23 cellular contexts compared by ENCODE assay signal in the genomic region with DNA sequence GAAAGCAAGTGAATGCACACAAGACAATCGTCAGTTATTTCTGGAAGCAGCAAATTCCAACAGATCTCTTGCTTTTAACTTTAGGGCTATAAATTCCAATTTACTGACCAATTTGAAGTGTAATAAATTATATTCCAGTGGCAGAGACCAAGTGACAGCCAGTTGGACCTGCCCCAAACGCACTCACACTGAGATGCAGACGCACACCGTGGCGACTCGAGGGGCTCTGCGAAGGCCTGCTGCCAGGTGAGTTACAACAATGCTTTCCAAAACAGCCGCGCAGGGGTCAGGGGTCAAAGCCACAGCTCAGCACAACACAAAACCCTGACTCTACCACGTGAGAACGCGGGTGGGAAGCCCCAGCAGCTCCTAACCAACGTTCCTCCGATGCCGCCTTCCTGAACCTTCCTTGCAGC.
DNase-seq lines count a peak whose midpoint lies in the region; ATAC-seq, FAIRE-seq and TF ChIP-seq lines count a peak whose summit lies in the region.
"Had no signal": no experiment of that assay in that cellular context is flagged by ENCODE, and none has a peak within 500 bp of the region (broad histone marks: within the 10 kb centered on the region; RNA-seq: fewer than 3 reads in every experiment).

No MANE protein-coding gene starts in this region.

- H3K27ac ChIP-seq in epithelial cell of prostate, result peak overlapping the region; percentile 87
- H3K27ac ChIP-seq: colonic mucosa, parathyroid adenoma had no signal

- H3K4me1 Mint-ChIP-seq in natural killer cell (peaks cover 91 to 92% of the 10 kb centered on the region in 2 donors), progenitor cell of endocrine pancreas (ENCODE audit: low read depth) (peaks cover 40% of the 10 kb centered on the region)
- H3K4me1 Mint-ChIP-seq in natural killer cell treated with Interleukin-12 subunit alpha and Interleukin-12 subunit beta and Interleukin-15 and Interleukin-18, amount 100 ng/mL, for 72 hours (ENCODE audit: low read depth in 2 of 2), result peaks cover 38 to 74% of the 10 kb centered on the region in 2 donors
- H3K4me1 Mint-ChIP-seq: activated CD4-positive, alpha-beta T cell treated with anti-CD3 and anti-CD28 coated beads, Interleukin-2, amount 10 ng/mL, durations not matched to agents 7 days and 5 days; activated naive CD8-positive, alpha-beta T cell treated with anti-CD3 and anti-CD28 coated beads, Interleukin-2, amount 10 ng/mL, durations not matched to agents 7 days and 5 days had no signal

- TF ChIP-seq CTCF in natural killer cell (IDR thresholded peaks at IDR 0.05), result no peak
- no peak for TF ChIP-seq CTCF in progenitor cell of endocrine pancreas (IDR thresholded peaks at IDR 0.05; ENCODE audit: unreplicated experiment)

- no peaks in the 10 kb centered on the region for H3K36me3 Mint-ChIP-seq in natural killer cell
- H3K36me3 Mint-ChIP-seq in natural killer cell treated with Interleukin-12 subunit alpha and Interleukin-12 subunit beta and Interleukin-15 and Interleukin-18, amount 100 ng/mL, for 72 hours, result no peaks in the 10 kb centered on the region
- peaks cover 17% of the 10 kb centered on the region for H3K36me3 Mint-ChIP-seq in progenitor cell of endocrine pancreas (ENCODE audit: insufficient read depth)
- H3K36me3 Mint-ChIP-seq: activated naive CD8-positive, alpha-beta T cell treated with anti-CD3 and anti-CD28 coated beads, Interleukin-2, amount 10 ng/mL, durations not matched to agents 7 days and 5 days had no signal

- intact Hi-C loops in natural killer cell (cut with micrococcal nuclease), result no loop called here
- intact Hi-C loops in sciatic nerve (cut with DNase I), result no loop called here

- no peak for FAIRE-seq in H54 (lab: Jason Lieb, UNC)
- no peak for FAIRE-seq in GM12892 (lab: Jason Lieb, UNC)
- FAIRE-seq: D721Med, islet of Langerhans had no signal

- peak overlapping the region; percentile 78 to 82 for H3K27ac Mint-ChIP-seq in natural killer cell
- H3K27ac Mint-ChIP-seq in natural killer cell treated with Interleukin-12 subunit alpha and Interleukin-12 subunit beta and Interleukin-15 and Interleukin-18, amount 100 ng/mL, for 72 hours, result peak overlapping the region in 1 of 2 donors; percentile 34
- peak overlapping the region; percentile 62 for H3K27ac Mint-ChIP-seq in progenitor cell of endocrine pancreas
- H3K27ac Mint-ChIP-seq: activated CD4-positive, alpha-beta T cell treated with anti-CD3 and anti-CD28 coated beads, Interleukin-2, amount 10 ng/mL, durations not matched to agents 7 days and 5 days; activated naive CD8-positive, alpha-beta T cell treated with anti-CD3 and anti-CD28 coated beads, Interleukin-2, amount 10 ng/mL, durations not matched to agents 7 days and 5 days; activated T-helper 2 cell treated with anti-CD3 and anti-CD28 coated beads, Interferon-gamma antibody, Interleukin-2, Interleukin-4, amounts not matched to agents 10 μg/mL and 5 μg/mL and 100 μg/mL, durations not matched to agents 14 hours and 24 hours and 36 hours had no signal

- DNase-seq in natural killer cell (no peak), epithelial cell of prostate (ENCODE audit: low read depth, low spot score) (no peak), progenitor cell of endocrine pancreas (ENCODE audit: low spot score, unreplicated experiment) (no peak), H54 (ENCODE audit: insufficient read length, low spot score) (no peak), GM12892 (ENCODE audit: insufficient read length) (no peak), sciatic nerve (ENCODE audit: low spot score) (no peak), GM03348 (ENCODE audit: low spot score) (no peak)
- no peak for DNase-seq in natural killer cell treated with Interleukin-12 subunit alpha and Interleukin-12 subunit beta and Interleukin-15 and Interleukin-18, amount 100 ng/mL, for 72 hours (ENCODE audit: low spot score)
- DNase-seq: activated CD4-positive, alpha-beta T cell treated with anti-CD3 and anti-CD28 coated beads, Interleukin-2, amount 10 ng/mL, durations not matched to agents 7 days and 5 days; activated CD8-positive, alpha-beta memory T cell treated with anti-CD3 and anti-CD28 coated beads, Interleukin-2, amount 50 U/mL, for 4 hours; activated naive CD8-positive, alpha-beta T cell treated with anti-CD3 and anti-CD28 coated beads, Interleukin-2, amount 10 ng/mL, durations not matched to agents 7 days and 5 days; NCI-H146; NCI-H748 treated with DMSO at 0.1 percent for 48 hours; SHP77 treated with DMSO at 0.1 percent for 48 hours; stimulated activated CD4-positive, alpha-beta T cell treated with anti-CD3 and anti-CD28 coated beads, Interleukin-2, amount 100 ng/mL, for 24 hours; stimulated activated naive CD4-positive, alpha-beta T cell; T-helper 1 cell; trophoblast cell had no signal

- ATAC-seq in natural killer cell (peak in 1 of 3 donors; percentile 25), sciatic nerve (no peak)
- no peak for ATAC-seq in natural killer cell treated with Interleukin-12 subunit alpha and Interleukin-12 subunit beta and Interleukin-15 and Interleukin-18, amount 100 ng/mL, for 72 hours

- H3K27me3 Mint-ChIP-seq in natural killer cell (ENCODE audit: low read depth in 2 of 2) (no peaks in the 10 kb centered on the region), progenitor cell of endocrine pancreas (no peaks in the 10 kb centered on the region)
- no peaks in the 10 kb centered on the region for H3K27me3 Mint-ChIP-seq in natural killer cell treated with Interleukin-12 subunit alpha and Interleukin-12 subunit beta and Interleukin-15 and Interleukin-18, amount 100 ng/mL, for 72 hours

- H3K9me3 Mint-ChIP-seq in natural killer cell (no peaks in the 10 kb centered on the region), progenitor cell of endocrine pancreas (ENCODE audit: low read depth) (no peaks in the 10 kb centered on the region)
- no peaks in the 10 kb centered on the region for H3K9me3 Mint-ChIP-seq in natural killer cell treated with Interleukin-12 subunit alpha and Interleukin-12 subunit beta and Interleukin-15 and Interleukin-18, amount 100 ng/mL, for 72 hours
- H3K9me3 Mint-ChIP-seq: activated CD4-positive, alpha-beta T cell treated with anti-CD3 and anti-CD28 coated beads, Interleukin-2, amount 10 ng/mL, durations not matched to agents 7 days and 5 days; activated naive CD8-positive, alpha-beta T cell treated with anti-CD3 and anti-CD28 coated beads, Interleukin-2, amount 10 ng/mL, durations not matched to agents 7 days and 5 days; activated T-helper 2 cell treated with anti-CD3 and anti-CD28 coated beads, Interferon-gamma antibody, Interleukin-2, Interleukin-4, amounts not matched to agents 10 μg/mL and 5 μg/mL and 100 μg/mL, durations not matched to agents 14 hours and 24 hours and 36 hours had no signal

- peak overlapping the region; percentile 6 for H3K4me3 Mint-ChIP-seq in natural killer cell
- no peak overlapping the region for H3K4me3 Mint-ChIP-seq in natural killer cell treated with Interleukin-12 subunit alpha and Interleukin-12 subunit beta and Interleukin-15 and Interleukin-18, amount 100 ng/mL, for 72 hours
- H3K4me3 Mint-ChIP-seq in progenitor cell of endocrine pancreas (ENCODE audit: low read depth), result no peak overlapping the region
- H3K4me3 Mint-ChIP-seq: activated CD4-positive, alpha-beta T cell treated with anti-CD3 and anti-CD28 coated beads, Interleukin-2, amount 10 ng/mL, durations not matched to agents 7 days and 5 days; activated naive CD8-positive, alpha-beta T cell treated with anti-CD3 and anti-CD28 coated beads, Interleukin-2, amount 10 ng/mL, durations not matched to agents 7 days and 5 days had no signal

- no peak for TF ChIP-seq POLR2A in H54 (IDR thresholded peaks at IDR 0.05; ENCODE audit: low read depth, low read length)
- no peak for TF ChIP-seq POLR2A in GM12892 (IDR thresholded peaks at IDR 0.05; ENCODE audit: low read depth, low read length)
